19 cellular contexts compared by ENCODE assay signal in the genomic region with DNA sequence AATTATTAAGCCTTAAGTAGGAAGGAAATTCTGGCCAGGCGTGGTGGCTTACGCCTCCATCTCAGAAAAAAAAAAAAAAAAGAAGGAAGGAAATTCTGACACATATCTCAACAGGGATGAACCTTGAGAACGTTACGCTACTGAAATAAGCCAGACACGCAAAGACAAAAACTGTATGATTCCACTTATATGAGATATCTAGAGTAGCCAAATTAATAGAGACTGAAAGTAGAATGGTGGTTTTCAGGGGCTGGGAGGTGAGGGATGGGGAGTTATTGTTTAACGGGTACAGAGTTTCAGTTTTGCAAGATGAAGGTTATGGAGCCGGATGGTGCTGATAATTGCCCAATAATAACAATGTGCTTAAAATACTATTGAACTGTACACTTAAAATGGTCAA. TPM values are rescaled to one million over a fixed set of nuclear protein-coding genes. Genes with fewer than 3 reads are reported as not detected.
A peak's percentile ranks its signal among the peaks of the same experiment; 100 is the strongest.
DNase-seq lines count a peak whose midpoint lies in the region; ATAC-seq and TF ChIP-seq lines count a peak whose summit lies in the region.
"Had no signal": no experiment of that assay in that cellular context is flagged by ENCODE, and none has a peak within 500 bp of the region (broad histone marks: within the 10 kb centered on the region; RNA-seq: fewer than 3 reads in every experiment).

No MANE protein-coding gene starts in this region.

- no peaks in the 10 kb centered on the region for H3K79me2 ChIP-seq in Karpas-422 (ENCODE audit: low read length)

- no peaks in the 10 kb centered on the region for H3K9me2 ChIP-seq in Karpas-422 (replicated peaks; ENCODE audit: insufficient read depth, low read length)

- peaks cover 2% of the 10 kb centered on the region for H3K36me3 Mint-ChIP-seq in activated CD4-positive, alpha-beta T cell treated with anti-CD3 and anti-CD28 coated beads, Interleukin-2, amount 10 ng/mL, durations not matched to agents 24 days and 14 days (ENCODE audit: low read depth)

- H3K4me2 ChIP-seq in Karpas-422 (ENCODE audit: low read depth, low read length, poor library complexity, severe bottlenecking) = no peak overlapping the region

- H3K9me3 Mint-ChIP-seq in activated CD4-positive, alpha-beta T cell treated with anti-CD3 and anti-CD28 coated beads, Interleukin-2, amount 10 ng/mL, durations not matched to agents 24 days and 14 days = no peaks in the 10 kb centered on the region
- H3K9me3 Mint-ChIP-seq: memory B cell had no signal

- H3K27me3 ChIP-seq in Karpas-422 (ENCODE audit: low read length) (no peaks in the 10 kb centered on the region), neutrophil (no peaks in the 10 kb centered on the region)
- H3K27me3 ChIP-seq: thyroid gland had no signal

- ATAC-seq in GM21529 (IDR thresholded peaks at IDR 0.05; ENCODE audit: unreplicated experiment) (peak; percentile 44), HG02973 (IDR thresholded peaks at IDR 0.05; ENCODE audit: unreplicated experiment) (no peak)

- H3K36me3 ChIP-seq in Karpas-422 (ENCODE audit: insufficient read depth, low read length) (no peaks in the 10 kb centered on the region), neutrophil (no peaks in the 10 kb centered on the region)
- H3K36me3 ChIP-seq: cardiac muscle cell, spleen, thyroid gland had no signal

- peaks cover 46% of the 10 kb centered on the region for H3K4me1 Mint-ChIP-seq in activated CD4-positive, alpha-beta T cell treated with anti-CD3 and anti-CD28 coated beads, Interleukin-2, amount 10 ng/mL, durations not matched to agents 24 days and 14 days

- peak overlapping the region; percentile 61 for H3K27ac Mint-ChIP-seq in activated CD4-positive, alpha-beta T cell treated with anti-CD3 and anti-CD28 coated beads, Interleukin-2, amount 10 ng/mL, durations not matched to agents 24 days and 14 days
- H3K27ac Mint-ChIP-seq: memory B cell had no signal

- H2AFZ ChIP-seq in Karpas-422 (ENCODE audit: low read length) = 0 out of 2 replicates have a peak overlapping the region, but pooled peaks have one; percentile 56

- no peak overlapping the region for H3K27ac ChIP-seq in Karpas-422 (ENCODE audit: low read length)
- H3K27ac ChIP-seq in neutrophil = peak overlapping the region; percentile 52
- H3K27ac ChIP-seq: cardiac muscle cell, SK-N-MC, spleen, thyroid gland had no signal

- H3K4me3 ChIP-seq in Karpas-422 (ENCODE audit: low read length) (no peak overlapping the region), neutrophil (ENCODE audit: low read depth in 1 of 2, low read length in 1 of 2) (peak overlapping the region; percentile 25 to 33)
- H3K4me3 ChIP-seq: cardiac muscle cell, SK-N-MC, thyroid gland had no signal

- no peak for TF ChIP-seq CTCF in neutrophil (IDR thresholded peaks at IDR 0.05)

- H3K9ac ChIP-seq in Karpas-422 (ENCODE audit: low read length) = no peak overlapping the region

- H3K4me1 ChIP-seq in Karpas-422 (ENCODE audit: low read length) (no peaks in the 10 kb centered on the region), neutrophil (ENCODE audit: control insufficient read depth in 1 of 2, insufficient read depth in 1 of 2, low read depth in 1 of 2, low read length in 1 of 2) (peaks cover 26 to 27% of the 10 kb centered on the region in 2 experiments)
- H3K4me1 ChIP-seq: thyroid gland had no signal

- peaks cover 22% of the 10 kb centered on the region for H3K27me3 Mint-ChIP-seq in activated CD4-positive, alpha-beta T cell treated with anti-CD3 and anti-CD28 coated beads, Interleukin-2, amount 10 ng/mL, durations not matched to agents 24 days and 14 days

- no peak for DNase-seq in activated CD4-positive, alpha-beta T cell treated with anti-CD3 and anti-CD28 coated beads, Interleukin-2, amount 10 ng/mL, durations not matched to agents 24 days and 14 days
- no peak for DNase-seq in activated CD4-positive, alpha-beta T cell treated with anti-CD3 and anti-CD28 coated beads, Interleukin-2, amount 50 U/mL, for 1 hour
- no peak for DNase-seq in Karpas-422
- DNase-seq in inferior parietal cortex (ENCODE audit: extremely low spot score) = no peak
- no peak for DNase-seq in NCI-H146 (lab: John Stamatoyannopoulos, UW)
- DNase-seq: COR-L47, foreskin melanocyte, NCI-H1048, nucleus accumbens, spleen, thyroid gland had no signal

- no peaks in the 10 kb centered on the region for H4K20me1 ChIP-seq in Karpas-422 (ENCODE audit: insufficient read depth, low read depth, low read length)

- no peaks in the 10 kb centered on the region for H3K9me3 ChIP-seq in Karpas-422 (ENCODE audit: low read length)
- no peaks in the 10 kb centered on the region for H3K9me3 ChIP-seq in neutrophil
- H3K9me3 ChIP-seq: spleen, thyroid gland had no signal

- peak overlapping the region; percentile 27 for H3K4me3 Mint-ChIP-seq in activated CD4-positive, alpha-beta T cell treated with anti-CD3 and anti-CD28 coated beads, Interleukin-2, amount 10 ng/mL, durations not matched to agents 24 days and 14 days
- H3K4me3 Mint-ChIP-seq: memory B cell had no signal

- intact Hi-C loops in activated CD4-positive, alpha-beta T cell treated with anti-CD3 and anti-CD28 coated beads, Interleukin-2, amount 10 ng/mL, durations not matched to agents 24 days and 14 days (cut with micrococcal nuclease) = loop anchor here (1.0 kb wide), 1 partner anchor 13 kb away; no protein-coding TSS in a partner anchor

RNA-seq across cellular contexts. Expression of a gene that starts 16.2 kb away (rescaled TPM):
- total RNA-seq in activated CD4-positive, alpha-beta T cell treated with anti-CD3 and anti-CD28 coated beads, Interleukin-2, amount 10 ng/mL, durations not matched to agents 24 days and 14 days = 2.2 and 2.9 TPM in 2 replicates
- not detected in 2 replicates for total RNA-seq in Karpas-422 (2014; rRNA removed; shearing (Covaris generic); ENCODE audit: low replicate concordance)
- total RNA-seq: A673, cardiac muscle cell, OCI-LY7, spleen, thyroid gland had no signal
